20 cellular contexts compared by ENCODE assay signal in genomic region chr20:37630161-37630560, GRCh38.
A peak's percentile ranks its signal among the peaks of the same experiment; 100 is the strongest.
DNase-seq lines count a peak whose midpoint lies in the region; ATAC-seq and TF ChIP-seq lines count a peak whose summit lies in the region.
"Had no signal": no experiment of that assay in that cellular context is flagged by ENCODE, and none has a peak within 500 bp of the region (broad histone marks: within the 10 kb centered on the region; RNA-seq: fewer than 3 reads in every experiment).

No MANE protein-coding gene starts in this region.

- DNase-seq in NCI-H187 (lab: John Stamatoyannopoulos, UW): peak; percentile 12 to 46
- no peak for DNase-seq in NCI-H187 treated with DMSO at 0.1 percent for 48 hours (lab: John Stamatoyannopoulos, UW)
- peak; percentile 83 for DNase-seq in NCI-H1105 treated with DMSO at 0.1 percent for 48 hours (lab: John Stamatoyannopoulos, UW)
- DNase-seq in NCI-H345 (lab: John Stamatoyannopoulos, UW): peak; percentile 79
- DNase-seq in SK-N-DZ (ENCODE audit: low spot score): peak; percentile 77
- no peak for DNase-seq in stimulated activated naive CD8-positive, alpha-beta T cell treated with anti-CD3 and anti-CD28 coated beads, Interleukin-15, amount 100 ng/mL, for 72 hours
- DNase-seq in osteocyte (ENCODE audit: extremely low spot score, unreplicated experiment): no peak
- no peak for DNase-seq in NCI-H2081 (lab: John Stamatoyannopoulos, UW)
- DNase-seq: activated naive CD4-positive, alpha-beta T cell treated with Interleukin-2 at 50 U/mL for 16 hours; cerebellar nuclear complex; effector CD4-positive, alpha-beta T cell; gastrocnemius medialis; H7; left colon; NCI-H1436; nephron progenitor cell; stimulated activated CD4-positive, alpha-beta T cell treated with anti-CD3 and anti-CD28 coated beads, Interleukin-4, amount 100 ng/mL, for 24 hours; uterus had no signal

- H3K36me3 Mint-ChIP-seq in osteocyte (ENCODE audit: unreplicated experiment): no peaks in the 10 kb centered on the region
- H3K36me3 Mint-ChIP-seq: mesothelial cell of epicardium had no signal

- H3K27ac Mint-ChIP-seq in stimulated activated naive CD8-positive, alpha-beta T cell treated with anti-CD3 and anti-CD28 coated beads, Interleukin-15, amount 100 ng/mL, for 72 hours: peak overlapping the region in 1 of 2 donors; percentile 68
- no peak overlapping the region for H3K27ac Mint-ChIP-seq in osteocyte (ENCODE audit: unreplicated experiment)
- H3K27ac Mint-ChIP-seq: B cell, mesothelial cell of epicardium, nephron progenitor cell had no signal

- TF ChIP-seq CTCF in osteocyte (IDR thresholded peaks at IDR 0.05): no peak

- no peak overlapping the region for H3K4me3 Mint-ChIP-seq in stimulated activated naive CD8-positive, alpha-beta T cell treated with anti-CD3 and anti-CD28 coated beads, Interleukin-15, amount 100 ng/mL, for 72 hours
- no peak overlapping the region for H3K4me3 Mint-ChIP-seq in osteocyte (ENCODE audit: unreplicated experiment)
- H3K4me3 Mint-ChIP-seq: B cell, mesothelial cell of epicardium, nephron progenitor cell had no signal

- peaks cover 65% of the 10 kb centered on the region for H3K27me3 Mint-ChIP-seq in stimulated activated naive CD8-positive, alpha-beta T cell treated with anti-CD3 and anti-CD28 coated beads, Interleukin-15, amount 100 ng/mL, for 72 hours
- peaks cover 37% of the 10 kb centered on the region for H3K27me3 Mint-ChIP-seq in osteocyte (ENCODE audit: unreplicated experiment)

- H3K4me1 Mint-ChIP-seq in stimulated activated naive CD8-positive, alpha-beta T cell treated with anti-CD3 and anti-CD28 coated beads, Interleukin-15, amount 100 ng/mL, for 72 hours: no peaks in the 10 kb centered on the region
- no peaks in the 10 kb centered on the region for H3K4me1 Mint-ChIP-seq in osteocyte (ENCODE audit: unreplicated experiment)
- H3K4me1 Mint-ChIP-seq: B cell, nephron progenitor cell had no signal

- no peaks in the 10 kb centered on the region for H3K9me3 Mint-ChIP-seq in stimulated activated naive CD8-positive, alpha-beta T cell treated with anti-CD3 and anti-CD28 coated beads, Interleukin-15, amount 100 ng/mL, for 72 hours
- no peaks in the 10 kb centered on the region for H3K9me3 Mint-ChIP-seq in osteocyte (ENCODE audit: unreplicated experiment)
- H3K9me3 Mint-ChIP-seq: mesothelial cell of epicardium, nephron progenitor cell had no signal

- no peak for ATAC-seq in stimulated activated naive CD8-positive, alpha-beta T cell treated with anti-CD3 and anti-CD28 coated beads, Interleukin-15, amount 100 ng/mL, for 72 hours
- ATAC-seq: gastrocnemius medialis, left colon had no signal

Comparison
In these comparisons a context has a peak if more than half of its experiments do, and no peak if none do; other contexts are left out.
1. DNase-seq: peak in NCI-H187 (2 of 2), NCI-H1105 treated with DMSO at 0.1 percent for 48 hours (single experiment), NCI-H345 (single experiment) and SK-N-DZ (single experiment); none in NCI-H187 treated with DMSO at 0.1 percent for 48 hours (single experiment), stimulated activated naive CD8-positive, alpha-beta T cell treated with anti-CD3 and anti-CD28 coated beads, Interleukin-15, amount 100 ng/mL, for 72 hours (0 of 2), osteocyte (single experiment) and NCI-H2081 (0 of 2).